ENCODE assay signal across 17 cellular contexts in the genomic region with DNA sequence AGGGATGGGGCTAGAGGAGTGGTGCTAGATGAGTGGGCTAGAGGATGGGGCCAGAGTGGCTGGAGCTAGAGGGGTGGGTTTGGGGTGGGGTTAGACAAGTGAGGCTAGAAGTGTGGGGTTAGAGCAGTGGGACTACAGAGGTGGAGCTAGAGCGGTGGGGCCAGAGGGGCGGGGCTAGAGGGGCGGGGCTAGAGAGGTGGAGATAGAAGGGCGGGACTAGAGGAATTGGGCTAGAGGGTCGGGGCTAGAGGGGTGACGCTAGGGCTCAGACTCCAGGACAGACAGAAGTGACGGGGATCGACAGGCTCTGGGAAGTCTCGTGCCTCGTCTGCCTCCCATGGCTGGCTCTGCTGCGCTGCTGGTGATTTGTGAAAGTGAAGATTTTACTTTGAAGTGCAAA. TPM values are rescaled to one million over a fixed set of nuclear protein-coding genes. Genes with fewer than 3 reads are reported as not detected.
DNase-seq lines count a peak whose midpoint lies in the region; ATAC-seq and TF ChIP-seq lines count a peak whose summit lies in the region.
"Had no signal": no experiment of that assay in that cellular context is flagged by ENCODE, and none has a peak within 500 bp of the region (broad histone marks: within the 10 kb centered on the region; RNA-seq: fewer than 3 reads in every experiment).

No MANE protein-coding gene starts in this region.

- H3K4me1 ChIP-seq in heart left ventricle (peaks cover 0 to 4% (median 0%) of the 10 kb centered on the region in 12 donors), mammary epithelial cell (ENCODE audit: insufficient read depth, low read length) (no peaks in the 10 kb centered on the region)
- H3K4me1 ChIP-seq: BLaER1 treated with 17β-estradiol and CSF1 and Interleukin-3, amounts not matched to agents 10 nM and 100 nM; HAP-1 had no signal

- H3K4me3 ChIP-seq in H7 (ENCODE audit: insufficient read depth, low read depth, low read length) (no peak overlapping the region), heart left ventricle (no peak overlapping the region), mammary epithelial cell (replicated peaks in 1 of 3; ENCODE audit: insufficient read depth in 1 of 3, low read depth in 2 of 3, low read length in 3 of 3) (no peak overlapping the region)
- H3K4me3 ChIP-seq: BLaER1 treated with 17β-estradiol and CSF1 and Interleukin-3, amounts not matched to agents 10 nM and 100 nM; GM12878; GM23248; HAP-1 had no signal

- no peak overlapping the region for H2AFZ ChIP-seq in mammary epithelial cell (ENCODE audit: low read depth, low read length)
- H2AFZ ChIP-seq: GM23248 had no signal

- no peaks in the 10 kb centered on the region for H3K79me2 ChIP-seq in mammary epithelial cell (ENCODE audit: insufficient read depth, low read length)

- H3K4me2 ChIP-seq in mammary epithelial cell (ENCODE audit: insufficient read depth, low read depth, low read length), result no peak overlapping the region
- H3K4me2 ChIP-seq: BLaER1 treated with 17β-estradiol and CSF1 and Interleukin-3, amounts not matched to agents 10 nM and 100 nM had no signal

- H3K4me1 Mint-ChIP-seq in stimulated activated effector memory CD8-positive, alpha-beta T cell treated with anti-CD3 and anti-CD28 coated beads, Interleukin-12 subunit alpha, Interleukin-12 subunit beta, amount 100 ng/mL, for 72 hours, result peaks cover 14% of the 10 kb centered on the region

- in situ Hi-C loops in SK-MEL-5 (cut with HindIII; ENCODE audit: low pct_unique_long_range_greater_than_20kb, low sequenced_read_pairs) (no loop called here), mammary epithelial cell (cut with MboI; ENCODE audit: low sequenced_read_pairs in 2 of 2) (no loop called here)

- H3K9ac ChIP-seq in mammary epithelial cell (ENCODE audit: insufficient read depth, low read length), result no peak overlapping the region
- H3K9ac ChIP-seq: BLaER1 treated with 17β-estradiol and CSF1 and Interleukin-3, amounts not matched to agents 10 nM and 100 nM; GM23248 had no signal

- H3K4me3 Mint-ChIP-seq in stimulated activated effector memory CD8-positive, alpha-beta T cell treated with anti-CD3 and anti-CD28 coated beads, Interleukin-12 subunit alpha, Interleukin-12 subunit beta, amount 100 ng/mL, for 72 hours, result no peak overlapping the region
- H3K4me3 Mint-ChIP-seq: CD4-positive, CD25-positive, alpha-beta regulatory T cell; HFFc6; IgD-negative memory B cell had no signal

- TF ChIP-seq POLR2A in heart left ventricle (IDR thresholded peaks at IDR 0.05), result no peak

- H3K36me3 ChIP-seq in H7 (replicated peaks; ENCODE audit: control insufficient read depth, insufficient read depth, low read length) (no peaks in the 10 kb centered on the region), heart left ventricle (no peaks in the 10 kb centered on the region), mammary epithelial cell (ENCODE audit: insufficient read depth, low read length) (no peaks in the 10 kb centered on the region)
- H3K36me3 ChIP-seq: BLaER1 treated with 17β-estradiol and CSF1 and Interleukin-3, amounts not matched to agents 10 nM and 100 nM; HAP-1 had no signal

- H3K27ac Mint-ChIP-seq in stimulated activated effector memory CD8-positive, alpha-beta T cell treated with anti-CD3 and anti-CD28 coated beads, Interleukin-12 subunit alpha, Interleukin-12 subunit beta, amount 100 ng/mL, for 72 hours, result no peak overlapping the region
- H3K27ac Mint-ChIP-seq: CD4-positive, CD25-positive, alpha-beta regulatory T cell; HFFc6; IgD-negative memory B cell had no signal

- intact Hi-C loops in heart left ventricle (cut with DNase I), result no loop called here
- intact Hi-C loops in mammary epithelial cell (cut with micrococcal nuclease), result no loop called here

- TF ChIP-seq CTCF in heart left ventricle (IDR thresholded peaks at IDR 0.05), result no peak
- no peak for TF ChIP-seq CTCF in mammary epithelial cell (conservative IDR thresholded peaks at IDR 0.05 in 1 of 2, IDR thresholded peaks at IDR 0.05 in 1 of 2; ENCODE audit: extremely low read depth in 1 of 2, insufficient read depth in 1 of 2, low read depth in 1 of 2, low read length in 2 of 2)

- peak; percentile 8 for ATAC-seq in stimulated activated effector memory CD8-positive, alpha-beta T cell treated with anti-CD3 and anti-CD28 coated beads, Interleukin-12 subunit alpha, Interleukin-12 subunit beta, amount 100 ng/mL, for 72 hours
- ATAC-seq in heart left ventricle, result no peak
- ATAC-seq: GM12878 had no signal

- dilution Hi-C loops in mammary epithelial cell (cut with HindIII; ENCODE audit: low sequenced_read_pairs), result no loop called here

- H3K27me3 ChIP-seq in H7 (ENCODE audit: control insufficient read depth, insufficient read depth, low read length), result no peaks in the 10 kb centered on the region; the same call in 1 of the 2 replicates
- peaks cover 0 to 13% (median 0%) of the 10 kb centered on the region in 9 donors for H3K27me3 ChIP-seq in heart left ventricle
- H3K27me3 ChIP-seq in mammary epithelial cell (ENCODE audit: insufficient read depth, low read length), result no peaks in the 10 kb centered on the region
- H3K27me3 ChIP-seq: BLaER1 treated with 17β-estradiol and CSF1 and Interleukin-3, amounts not matched to agents 10 nM and 100 nM had no signal

- H4K20me1 ChIP-seq in mammary epithelial cell (ENCODE audit: insufficient read depth, low read length), result no peaks in the 10 kb centered on the region
- H4K20me1 ChIP-seq: BLaER1 treated with 17β-estradiol and CSF1 and Interleukin-3, amounts not matched to agents 10 nM and 100 nM had no signal

- H3K27ac ChIP-seq in heart left ventricle, result no peak overlapping the region
- H3K27ac ChIP-seq in mammary epithelial cell (ENCODE audit: insufficient read depth, low read depth, low read length), result no peak overlapping the region
- H3K27ac ChIP-seq: BLaER1 treated with 17β-estradiol and CSF1 and Interleukin-3, amounts not matched to agents 10 nM and 100 nM; GM23248 had no signal

- no peaks in the 10 kb centered on the region for H3K36me3 Mint-ChIP-seq in stimulated activated effector memory CD8-positive, alpha-beta T cell treated with anti-CD3 and anti-CD28 coated beads, Interleukin-12 subunit alpha, Interleukin-12 subunit beta, amount 100 ng/mL, for 72 hours
- H3K36me3 Mint-ChIP-seq: CD4-positive, CD25-positive, alpha-beta regulatory T cell had no signal

- H3K9me3 ChIP-seq in heart left ventricle (no peaks in the 10 kb centered on the region), mammary epithelial cell (replicated peaks; ENCODE audit: insufficient read depth, low read length) (no peaks in the 10 kb centered on the region)
- H3K9me3 ChIP-seq: BLaER1 treated with 17β-estradiol and CSF1 and Interleukin-3, amounts not matched to agents 10 nM and 100 nM; HAP-1 had no signal

- BruUV-seq in mammary epithelial cell (replicated peaks; lab: Mats Ljungman, UMichigan), result no TSS peak

- no peaks in the 10 kb centered on the region for H3K9me3 Mint-ChIP-seq in stimulated activated effector memory CD8-positive, alpha-beta T cell treated with anti-CD3 and anti-CD28 coated beads, Interleukin-12 subunit alpha, Interleukin-12 subunit beta, amount 100 ng/mL, for 72 hours
- H3K9me3 Mint-ChIP-seq: HFFc6 had no signal

- 41 to 68% (median 61%) methylated on average over 11 of the region's 11 CpGs for WGBS in heart left ventricle, 4 donors
- 0% methylated on average over 1 of the region's 11 CpGs for WGBS in mammary epithelial cell (ENCODE audit: low coverage, missing lambda C conversion rate)

- CTCF ChIA-PET in mammary epithelial cell (lab: Charles Lee; ENCODE audit: low non-redundant PET), result no interaction called here

- DNase-seq in H7 (peak; percentile 71), SK-MEL-5 (ENCODE audit: low read depth, low spot score) (peak; percentile 23), iPS-NIHi11 (ENCODE audit: low spot score) (peak; percentile 52), heart left ventricle (no peak), mammary epithelial cell (no peak), Kasumi-1 (lab: John Stamatoyannopoulos, UW) (no peak)
- DNase-seq in stimulated activated effector memory CD8-positive, alpha-beta T cell treated with anti-CD3 and anti-CD28 coated beads, Interleukin-12 subunit alpha, Interleukin-12 subunit beta, amount 100 ng/mL, for 72 hours (ENCODE audit: low spot score in 2 of 2), result no peak
- DNase-seq: ACHN; Calu3; CD4-positive, CD25-positive, alpha-beta regulatory T cell; DMS79; GM23248; HFFc6 had no signal

RNA-seq across cellular contexts. Expression of gene TENT4A, which starts 31.0 kb away (rescaled TPM):
- total RNA-seq in H7 (2014; rRNA removed; shearing (Covaris generic)), result 10.2 and 12.7 TPM in 2 replicates
- 5.5 and 8.9 TPM in 2 replicates for total RNA-seq in SK-MEL-5 (2014; rRNA removed; shearing (Covaris generic))
- polyA plus RNA-seq in SK-MEL-5 (2015; cell fraction: cytosol; rRNA removed), result 20.6 and 31.2 TPM in 2 replicates
- polyA plus RNA-seq in SK-MEL-5 (2015; cell fraction: nucleus; rRNA removed), result 83.5 and 91.7 TPM in 2 replicates
- total RNA-seq in heart left ventricle, result 10 to 100 TPM in 6 of 9 donors, 1 to 10 TPM in 3; 7.0 to 20.3 (median 11.3) TPM
- polyA plus RNA-seq in heart left ventricle, result 1 to 10 TPM; 4.3 to 8.7 TPM
- total RNA-seq in mammary epithelial cell, result 10 to 100 TPM; 18.3 to 32.6 TPM
- 5.3 TPM for polyA plus RNA-seq in mammary epithelial cell
- polyA minus RNA-seq in mammary epithelial cell, result 31.8 TPM

RNA-seq across cellular contexts. Expression of gene SRD5A1, which starts 49.0 kb away (rescaled TPM):
- total RNA-seq in H7 (2014; rRNA removed; shearing (Covaris generic)), result 17.1 and 27.7 TPM in 2 replicates
- 31.7 and 36.9 TPM in 2 replicates for total RNA-seq in SK-MEL-5 (2014; rRNA removed; shearing (Covaris generic))
- polyA plus RNA-seq in SK-MEL-5 (2015; cell fraction: cytosol; rRNA removed), result 69.8 and 102 TPM in 2 replicates
- polyA plus RNA-seq in SK-MEL-5 (2015; cell fraction: nucleus; rRNA removed), result 19.5 and 25.0 TPM in 2 replicates
- total RNA-seq in heart left ventricle (1 to 10 TPM; 2.3 to 6.7 (median 4.0) TPM), mammary epithelial cell (10 to 100 TPM; 21.8 to 31.8 TPM)
- polyA plus RNA-seq in heart left ventricle (1 to 10 TPM in 1 of 2 donors, under 1 TPM in 1; 0.80 to 3.1 TPM), mammary epithelial cell (23.2 TPM)
- 9.3 TPM for polyA minus RNA-seq in mammary epithelial cell

RNA-seq across cellular contexts. Expression of gene NSUN2, which starts 49.4 kb away (rescaled TPM):
- 71.1 and 73.1 TPM in 2 replicates for total RNA-seq in H7 (2014; rRNA removed; shearing (Covaris generic))
- 124 and 130 TPM in 2 replicates for total RNA-seq in SK-MEL-5 (2014; rRNA removed; shearing (Covaris generic))
- 121 and 145 TPM in 2 replicates for polyA plus RNA-seq in SK-MEL-5 (2015; cell fraction: cytosol; rRNA removed)
- 408 and 517 TPM in 2 replicates for polyA plus RNA-seq in SK-MEL-5 (2015; cell fraction: nucleus; rRNA removed)
- total RNA-seq in heart left ventricle (10 to 100 TPM; 25.1 to 42.6 (median 34.0) TPM), mammary epithelial cell (10 to 100 TPM; 57.2 to 96.1 TPM)
- polyA plus RNA-seq in heart left ventricle (10 to 100 TPM; 21.9 to 42.7 TPM), mammary epithelial cell (83.5 TPM)
- polyA minus RNA-seq in mammary epithelial cell, result 118 TPM

Comparison
In these comparisons a context has a peak if more than half of its experiments do, and no peak if none do; other contexts are left out.
1. DNase-seq: peak in H7 (single experiment), SK-MEL-5 (single experiment) and iPS-NIHi11 (single experiment); none in stimulated activated effector memory CD8-positive, alpha-beta T cell treated with anti-CD3 and anti-CD28 coated beads, Interleukin-12 subunit alpha, Interleukin-12 subunit beta, amount 100 ng/mL, for 72 hours (0 of 2), heart left ventricle (0 of 5), mammary epithelial cell (single experiment) and Kasumi-1 (0 of 2).